In genomic region chr1:116667577-116668105, GRCh38 we compare ENCODE assay signal across 9 cellular contexts. TPM values are rescaled to one million over a fixed set of nuclear protein-coding genes. Genes with fewer than 3 reads are reported as not detected.
A peak's percentile ranks its signal among the peaks of the same experiment; 100 is the strongest.
DNase-seq lines count a peak whose midpoint lies in the region; TF ChIP-seq lines count a peak whose summit lies in the region.
"Had no signal": no experiment of that assay in that cellular context is flagged by ENCODE, and none has a peak within 500 bp of the region (broad histone marks: within the 10 kb centered on the region; RNA-seq: fewer than 3 reads in every experiment).

Gene IGSF3, minus strand, starts transcription at chr1:116667733. Its CDS starts 1,407 bp downstream, at chr1:116666326.

- no peaks in the 10 kb centered on the region for H3K9me2 ChIP-seq in SK-N-SH

- DNase-seq in DMS 273 (lab: John Stamatoyannopoulos, UW; ENCODE audit: unreplicated experiment) (peak; percentile 91), DMS 273 treated with DMSO at 0.1 percent for 48 hours (lab: John Stamatoyannopoulos, UW) (no peak), SK-N-SH (peak; percentile 96), right atrium auricular region (ENCODE audit: low spot score) (peak; percentile 69), retina (peak; percentile 71), mesenteric fat pad (ENCODE audit: low spot score) (no peak)
- DNase-seq in activated naive CD8-positive, alpha-beta T cell treated with anti-CD3 and anti-CD28 coated beads, Interleukin-2, amount 50 U/mL, for 16 hours (ENCODE audit: low read depth, low spot score), result peak; percentile 11

- no peaks in the 10 kb centered on the region for H3F3A ChIP-seq in SK-N-SH (replicated peaks; ENCODE audit: insufficient read depth)

- POLR2A ChIA-PET in SK-N-SH (lab: Yijun Ruan, JAX), result interaction anchor here (0.7 to 1.1 kb wide), 5 partner anchors 12 to 393 kb away, joined by 3 to 5 read pairs (median 3); partner anchors contain the start of gene TTF2

- H4K20me1 ChIP-seq in SK-N-SH (ENCODE audit: insufficient read depth), result no peaks in the 10 kb centered on the region

- TF ChIP-seq RAD21 in Ishikawa (IDR thresholded peaks at IDR 0.05; ENCODE audit: low read depth), result no peak
- no peak for TF ChIP-seq RAD21 in SK-N-SH (IDR thresholded peaks at IDR 0.05; ENCODE audit: low read length)

- no peaks in the 10 kb centered on the region for H3K79me2 ChIP-seq in SK-N-SH (ENCODE audit: insufficient read depth)

- H3K36me3 ChIP-seq in SK-N-SH (replicated peaks in 1 of 2; ENCODE audit: control insufficient read depth in 1 of 2, insufficient read depth in 2 of 2, low read length in 1 of 2) (no peaks in the 10 kb centered on the region), right atrium auricular region (no peaks in the 10 kb centered on the region)

- TF ChIP-seq EP300 in Ishikawa (IDR thresholded peaks at IDR 0.05; ENCODE audit: borderline replicate concordance), result no peak
- no peak for TF ChIP-seq EP300 in SK-N-SH (IDR thresholded peaks at IDR 0.05; ENCODE audit: borderline replicate concordance in 1 of 2, low read depth in 1 of 2, low read length in 1 of 2)

- H3K27ac ChIP-seq in SK-N-SH (ENCODE audit: low read depth in 2 of 2, low read length in 1 of 2), result peak within 1 kb of the TSS in 1 of 2 experiments; percentile 84; a peak in 2 of 4 replicates
- peak within 1 kb of the TSS; percentile 41 to 70 for H3K27ac ChIP-seq in right atrium auricular region
- H3K27ac ChIP-seq: 22Rv1 had no signal

- H3K4me2 ChIP-seq in SK-N-SH, result peak within 1 kb of the TSS; percentile 93

- H3K9ac ChIP-seq in SK-N-SH, result peak within 1 kb of the TSS; percentile 40; the same call in 1 of the 2 replicates

- WGBS in SK-N-SH (ENCODE audit: low lambda C conversion rate), result 0% methylated on average over 1 of the region's 58 CpGs

- peak within 1 kb of the TSS; percentile 97 for H2AFZ ChIP-seq in SK-N-SH (ENCODE audit: low read depth)

- TF ChIP-seq CTCF in SK-N-SH (IDR thresholded peaks at IDR 0.05), result no peak
- no peak for TF ChIP-seq CTCF in right atrium auricular region (IDR thresholded peaks at IDR 0.05)

- peak within 1 kb of the TSS; percentile 66 to 73 for H3K4me3 ChIP-seq in SK-N-SH (ENCODE audit: low read depth in 2 of 2, low read length in 1 of 2)
- peak within 1 kb of the TSS; percentile 71 to 79 for H3K4me3 ChIP-seq in right atrium auricular region

- H3K27me3 ChIP-seq in SK-N-SH (ENCODE audit: insufficient read depth) (peaks cover 17% of the 10 kb centered on the region), right atrium auricular region (no peaks in the 10 kb centered on the region)

- CTCF ChIA-PET in SK-N-SH (lab: Yijun Ruan, JAX), result interaction anchor here (0.7 to 3.1 kb wide), 8 partner anchors 10 to 400 kb away, joined by 3 to 15 read pairs (median 4); no protein-coding TSS in a partner anchor

- no peaks in the 10 kb centered on the region for H3K9me3 ChIP-seq in SK-N-SH
- no peaks in the 10 kb centered on the region for H3K9me3 ChIP-seq in right atrium auricular region

- H3K4me1 ChIP-seq in SK-N-SH (ENCODE audit: control insufficient read depth in 1 of 2, insufficient read depth in 2 of 2, low read depth in 1 of 2, low read length in 1 of 2) (peaks cover 0 to 38% of the 10 kb centered on the region in 2 experiments; a peak in 2 of 4 replicates), right atrium auricular region (peaks cover 0 to 28% of the 10 kb centered on the region in 2 donors)

TF ChIP-seq in Ishikawa, 13 proteins besides CTCF, POLR2A, EP300 and RAD21:
- TF ChIP-seq YY1 (IDR thresholded peaks at IDR 0.05; ENCODE audit: low read depth), result no peak
- TF ChIP-seq FOXM1 (IDR thresholded peaks at IDR 0.05; ENCODE audit: borderline replicate concordance, low read depth), result no peak
- TF ChIP-seq MAX (IDR thresholded peaks at IDR 0.05), result no peak; the same call in 1 of the 2 replicates
- peak; percentile 18; the same call in 1 of the 2 replicates for TF ChIP-seq ZBTB7A (IDR thresholded peaks at IDR 0.05; ENCODE audit: low read depth)
- no peak for TF ChIP-seq NFIC (IDR thresholded peaks at IDR 0.05)
- TF ChIP-seq, protein P1, sequence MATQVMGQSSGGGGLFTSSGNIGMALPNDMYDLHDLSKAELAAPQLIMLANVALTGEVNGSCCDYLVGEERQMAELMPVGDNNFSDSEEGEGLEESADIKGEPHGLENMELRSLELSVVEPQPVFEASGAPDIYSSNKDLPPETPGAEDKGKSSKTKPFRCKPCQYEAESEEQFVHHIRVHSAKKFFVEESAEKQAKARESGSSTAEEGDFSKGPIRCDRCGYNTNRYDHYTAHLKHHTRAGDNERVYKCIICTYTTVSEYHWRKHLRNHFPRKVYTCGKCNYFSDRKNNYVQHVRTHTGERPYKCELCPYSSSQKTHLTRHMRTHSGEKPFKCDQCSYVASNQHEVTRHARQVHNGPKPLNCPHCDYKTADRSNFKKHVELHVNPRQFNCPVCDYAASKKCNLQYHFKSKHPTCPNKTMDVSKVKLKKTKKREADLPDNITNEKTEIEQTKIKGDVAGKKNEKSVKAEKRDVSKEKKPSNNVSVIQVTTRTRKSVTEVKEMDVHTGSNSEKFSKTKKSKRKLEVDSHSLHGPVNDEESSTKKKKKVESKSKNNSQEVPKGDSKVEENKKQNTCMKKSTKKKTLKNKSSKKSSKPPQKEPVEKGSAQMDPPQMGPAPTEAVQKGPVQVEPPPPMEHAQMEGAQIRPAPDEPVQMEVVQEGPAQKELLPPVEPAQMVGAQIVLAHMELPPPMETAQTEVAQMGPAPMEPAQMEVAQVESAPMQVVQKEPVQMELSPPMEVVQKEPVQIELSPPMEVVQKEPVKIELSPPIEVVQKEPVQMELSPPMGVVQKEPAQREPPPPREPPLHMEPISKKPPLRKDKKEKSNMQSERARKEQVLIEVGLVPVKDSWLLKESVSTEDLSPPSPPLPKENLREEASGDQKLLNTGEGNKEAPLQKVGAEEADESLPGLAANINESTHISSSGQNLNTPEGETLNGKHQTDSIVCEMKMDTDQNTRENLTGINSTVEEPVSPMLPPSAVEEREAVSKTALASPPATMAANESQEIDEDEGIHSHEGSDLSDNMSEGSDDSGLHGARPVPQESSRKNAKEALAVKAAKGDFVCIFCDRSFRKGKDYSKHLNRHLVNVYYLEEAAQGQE (IDR thresholded peaks at IDR 0.05; ENCODE audit: low read depth), result no peak

TF ChIP-seq in SK-N-SH, 30 proteins besides CTCF, POLR2A, EP300 and RAD21:
- TF ChIP-seq GATA2 (CRISPR knock-in tag; IDR thresholded peaks at IDR 0.05), result no peak
- no peak for TF ChIP-seq SIN3A (IDR thresholded peaks at IDR 0.05; ENCODE audit: borderline replicate concordance, low read depth, low read length)
- TF ChIP-seq, protein P2, sequence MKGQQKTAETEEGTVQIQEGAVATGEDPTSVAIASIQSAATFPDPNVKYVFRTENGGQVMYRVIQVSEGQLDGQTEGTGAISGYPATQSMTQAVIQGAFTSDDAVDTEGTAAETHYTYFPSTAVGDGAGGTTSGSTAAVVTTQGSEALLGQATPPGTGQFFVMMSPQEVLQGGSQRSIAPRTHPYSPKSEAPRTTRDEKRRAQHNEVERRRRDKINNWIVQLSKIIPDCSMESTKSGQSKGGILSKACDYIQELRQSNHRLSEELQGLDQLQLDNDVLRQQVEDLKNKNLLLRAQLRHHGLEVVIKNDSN (IDR thresholded peaks at IDR 0.05; ENCODE audit: borderline replicate concordance, low read depth), result no peak
- no peak for TF ChIP-seq FOSL2 (IDR thresholded peaks at IDR 0.05; ENCODE audit: borderline replicate concordance, low read depth)
- no peak for TF ChIP-seq JUND (IDR thresholded peaks at IDR 0.05)
- TF ChIP-seq MEF2A (IDR thresholded peaks at IDR 0.05; ENCODE audit: borderline replicate concordance, low read depth), result no peak
- no peak for TF ChIP-seq RFX5 (IDR thresholded peaks at IDR 0.05; ENCODE audit: low read length)
- peak; percentile 56; the same call in 1 of the 2 replicates for TF ChIP-seq MXI1 (IDR thresholded peaks at IDR 0.05; ENCODE audit: low read depth, low read length)

RNA-seq across cellular contexts. Expression of gene IGSF3, which starts in this region (rescaled TPM):
- polyA plus RNA-seq in SK-N-SH (2012; rRNA removed), result 3.0 and 3.6 TPM in 2 replicates
- polyA plus RNA-seq in SK-N-SH (2012; cell fraction: cytosol; rRNA removed), result 2.0 and 3.8 TPM in 2 replicates
- 1.4 and 1.7 TPM in 2 replicates for polyA plus RNA-seq in SK-N-SH (2012; cell fraction: nucleus; rRNA removed)
- total RNA-seq in right atrium auricular region (10 to 100 TPM; 14.9 to 17.6 TPM), mesenteric fat pad (0.84 TPM)

Comparison
In these comparisons a context has a peak if more than half of its experiments do, and no peak if none do; other contexts are left out.
1. DNase-seq: peak in DMS 273 (single experiment), SK-N-SH (single experiment), activated naive CD8-positive, alpha-beta T cell treated with anti-CD3 and anti-CD28 coated beads, Interleukin-2, amount 50 U/mL, for 16 hours (single experiment), right atrium auricular region (single experiment) and retina (single experiment); none in DMS 273 treated with DMSO at 0.1 percent for 48 hours (single experiment) and mesenteric fat pad (single experiment).